1 cellular context compared by ENCODE assay signal in genomic region chr2:55268907-55269611, GRCh38.
TF ChIP-seq lines count a peak whose summit lies in the region.

MTIF2 (minus strand) TSS chr2:55269231; CDS start chr2:55263858, 5,373 bp downstream.

TF ChIP-seq in K562, 482 proteins besides CTCF, POLR2A, EP300 and RAD21 (continued from another document and continues in another):
- peak; percentile 75; the same call in 1 of the 2 replicates for TF ChIP-seq ETS1 (conservative IDR thresholded peaks at IDR 0.05; ENCODE audit: control insufficient read depth, low read depth, low read length)
- peak; percentile 89 for TF ChIP-seq PKNOX1 (IDR thresholded peaks at IDR 0.05)
- no peak for TF ChIP-seq RFX7 (CRISPR knock-in tag; IDR thresholded peaks at IDR 0.05)
- no peak for TF ChIP-seq RUNX1 (IDR thresholded peaks at IDR 0.05; ENCODE audit: low read depth)
- no peak for TF ChIP-seq ZNF146 (CRISPR knock-in tag; IDR thresholded peaks at IDR 0.05; ENCODE audit: unreplicated experiment)
- peak; percentile 96 to 100 (median 99) for TF ChIP-seq ZBTB11 (CRISPR knock-in tag; IDR thresholded peaks at IDR 0.05)
- no peak for TF ChIP-seq E2F5 (CRISPR knock-in tag; IDR thresholded peaks at IDR 0.05)
- peak; percentile 91 for TF ChIP-seq RBM39 (optimal IDR thresholded peaks at IDR 0.05; ENCODE audit: low read depth, low read length)
- no peak for TF ChIP-seq RERE (CRISPR knock-in tag; IDR thresholded peaks at IDR 0.05; ENCODE audit: borderline replicate concordance)
- no peak for TF ChIP-seq PURB (CRISPR knock-in tag; IDR thresholded peaks at IDR 0.05; ENCODE audit: low read depth)
- TF ChIP-seq SNRNP70 (optimal IDR thresholded peaks at IDR 0.05; ENCODE audit: low read depth, low read length) = no peak
- TF ChIP-seq NR2C2 (CRISPR knock-in tag; IDR thresholded peaks at IDR 0.05) = peak; percentile 77
- peak; percentile 97 for TF ChIP-seq NR2C2 (tag; IDR thresholded peaks at IDR 0.05)
- peak in 1 of 2 experiments; percentile 98; a peak in 2 of 4 replicates for TF ChIP-seq BCLAF1 (IDR thresholded peaks at IDR 0.05; ENCODE audit: borderline replicate concordance in 1 of 2, control insufficient read depth in 1 of 2, low read depth in 2 of 2, low read length in 1 of 2)
- TF ChIP-seq ETS2 (tag; IDR thresholded peaks at IDR 0.05; ENCODE audit: borderline replicate concordance, poor library complexity, severe bottlenecking) = no peak
- peak; percentile 36; the same call in 1 of the 2 replicates for TF ChIP-seq ZNF445 (CRISPR knock-in tag; IDR thresholded peaks at IDR 0.05; ENCODE audit: low read depth)
- TF ChIP-seq CHD1 (IDR thresholded peaks at IDR 0.05; ENCODE audit: low read length) = no peak
- no peak for TF ChIP-seq ZNF518B (CRISPR knock-in tag; IDR thresholded peaks at IDR 0.05)
- no peak for TF ChIP-seq CHD4 (IDR thresholded peaks at IDR 0.05; ENCODE audit: insufficient read depth, insufficient replicate concordance, low read depth, low read length, poor library complexity, severe bottlenecking)
- no peak for TF ChIP-seq RBM14 (IDR thresholded peaks at IDR 0.05; ENCODE audit: borderline replicate concordance, insufficient read depth, low read depth, low read length)
- TF ChIP-seq E4F1 (CRISPR knock-in tag; IDR thresholded peaks at IDR 0.05; ENCODE audit: borderline replicate concordance) = no peak
- TF ChIP-seq ZNF444 (CRISPR knock-in tag; IDR thresholded peaks at IDR 0.05) = no peak
- TF ChIP-seq USF2 (CRISPR knock-in tag; IDR thresholded peaks at IDR 0.05) = no peak
- TF ChIP-seq U2AF1 (optimal IDR thresholded peaks at IDR 0.05; ENCODE audit: low read depth, low read length) = peak; percentile 19
- TF ChIP-seq ZNF639 (CRISPR knock-in tag; conservative IDR thresholded peaks at IDR 0.05 in 1 of 2, IDR thresholded peaks at IDR 0.05 in 1 of 2) = peak in 1 of 2 experiments; percentile 82; a peak in 1 of 4 replicates
- peak; percentile 81; the same call in 1 of the 2 replicates for TF ChIP-seq TRIM28 (IDR thresholded peaks at IDR 0.05)
- 0 out of 4 replicates have a peak, but pooled peaks of 1 of the 2 experiments have one; percentile 10 for TF ChIP-seq NONO (IDR thresholded peaks at IDR 0.05; ENCODE audit: low read depth in 2 of 2, low read length in 1 of 2)
- TF ChIP-seq DNMT1 (IDR thresholded peaks at IDR 0.05) = no peak; the same call in 1 of the 2 replicates
- peak; percentile 98 for TF ChIP-seq KAT7 (CRISPR knock-in tag; IDR thresholded peaks at IDR 0.05; ENCODE audit: borderline replicate concordance)
